ENCODE assay signal across 7 cellular contexts in genomic region chr14:21476526-21476924, GRCh38. TPM values are rescaled to one million over a fixed set of nuclear protein-coding genes. Genes with fewer than 3 reads are reported as not detected.
DNase-seq lines count a peak whose midpoint lies in the region; ATAC-seq, FAIRE-seq and TF ChIP-seq lines count a peak whose summit lies in the region.

No MANE protein-coding gene starts in this region.

- H2AFZ ChIP-seq in astrocyte (ENCODE audit: low read depth, low read length) (peak overlapping the region; percentile 85), smooth muscle cell (ENCODE audit: low read depth) (peak overlapping the region; percentile 91)

- H3K9me3 Mint-ChIP-seq in astrocyte (ENCODE audit: unreplicated experiment) = no peaks in the 10 kb centered on the region

- FAIRE-seq in astrocyte (lab: Jason Lieb, UNC) = no peak

- H3F3A ChIP-seq in smooth muscle cell (ENCODE audit: low read depth) = no peaks in the 10 kb centered on the region

- H4K20me1 ChIP-seq in astrocyte (ENCODE audit: insufficient read depth, low read length) (peaks cover 12% of the 10 kb centered on the region), smooth muscle cell (ENCODE audit: low read depth) (peaks cover 4% of the 10 kb centered on the region)

- WGBS in smooth muscle cell (ENCODE audit: low lambda C conversion rate) = under 1% methylated on average over 23 of the region's 27 CpGs

- peaks cover 4% of the 10 kb centered on the region for H3K4me1 Mint-ChIP-seq in astrocyte (ENCODE audit: low read depth, unreplicated experiment)

- peaks cover 11% of the 10 kb centered on the region for H3K4me1 ChIP-seq in astrocyte (ENCODE audit: insufficient read depth, low read length)
- peaks cover 3% of the 10 kb centered on the region for H3K4me1 ChIP-seq in iPS-18a (ENCODE audit: control insufficient read depth, low read depth, low read length)
- H3K4me1 ChIP-seq in smooth muscle cell (ENCODE audit: low read depth) = peaks cover 17% of the 10 kb centered on the region

- no peaks in the 10 kb centered on the region for H3K27me3 ChIP-seq in astrocyte (ENCODE audit: insufficient read depth, low read length)
- H3K27me3 ChIP-seq in iPS-18a (ENCODE audit: control insufficient read depth, insufficient read depth, low read length) = no peaks in the 10 kb centered on the region
- H3K27me3 ChIP-seq in smooth muscle cell (ENCODE audit: low read depth) = no peaks in the 10 kb centered on the region

- H3K79me2 ChIP-seq in astrocyte (ENCODE audit: insufficient read depth, low read length) (peaks cover 58% of the 10 kb centered on the region), smooth muscle cell (ENCODE audit: low read depth) (peaks cover 68% of the 10 kb centered on the region)

- H3K27ac ChIP-seq in RWPE1 (peak overlapping the region; percentile 86), astrocyte (ENCODE audit: low read depth, low read length) (peak overlapping the region; percentile 75), iPS-18a (ENCODE audit: low read length) (no peak overlapping the region), smooth muscle cell (ENCODE audit: low read depth) (peak overlapping the region; percentile 36)

- H3K4me3 ChIP-seq in astrocyte (ENCODE audit: insufficient read depth, low read depth, low read length) (peak overlapping the region; percentile 88), iPS-18a (ENCODE audit: low read length) (peak overlapping the region; percentile 91), smooth muscle cell (peak overlapping the region; percentile 86)

- peaks cover 5% of the 10 kb centered on the region for H3K36me3 Mint-ChIP-seq in astrocyte (ENCODE audit: low read depth, unreplicated experiment)

- no peaks in the 10 kb centered on the region for H3K27me3 Mint-ChIP-seq in astrocyte (ENCODE audit: low read depth, unreplicated experiment)

- H3K9me3 ChIP-seq in astrocyte (ENCODE audit: insufficient read depth, low read depth, low read length) (no peaks in the 10 kb centered on the region), iPS-18a (ENCODE audit: control insufficient read depth, low read depth, low read length) (no peaks in the 10 kb centered on the region), smooth muscle cell (replicated peaks; ENCODE audit: low read depth) (no peaks in the 10 kb centered on the region)

- peak overlapping the region; percentile 94 for H3K4me2 ChIP-seq in astrocyte (ENCODE audit: low read length)
- peak overlapping the region; percentile 98 for H3K4me2 ChIP-seq in smooth muscle cell

- no peak for TF ChIP-seq CTCF in RWPE1 (conservative IDR thresholded peaks at IDR 0.05; ENCODE audit: low read depth)
- TF ChIP-seq CTCF in astrocyte (IDR thresholded peaks at IDR 0.05; ENCODE audit: insufficient read depth, low read depth, low read length) = no peak
- TF ChIP-seq CTCF in smooth muscle cell (IDR thresholded peaks at IDR 0.05; ENCODE audit: borderline replicate concordance, insufficient read depth, poor library complexity, severe bottlenecking) = no peak

- H3K9ac ChIP-seq in astrocyte (ENCODE audit: low read length) = peak overlapping the region; percentile 99
- H3K9ac ChIP-seq in iPS-18a (ENCODE audit: low read length) = peak overlapping the region; percentile 75
- peak overlapping the region; percentile 87 for H3K9ac ChIP-seq in smooth muscle cell (ENCODE audit: low read depth)

- peaks cover 7% of the 10 kb centered on the region for H3K36me3 ChIP-seq in astrocyte (ENCODE audit: insufficient read depth, low read length)
- H3K36me3 ChIP-seq in iPS-18a (ENCODE audit: control insufficient read depth, low read depth, low read length) = peaks cover 21% of the 10 kb centered on the region
- peaks cover 10% of the 10 kb centered on the region for H3K36me3 ChIP-seq in smooth muscle cell (ENCODE audit: low read depth)

- CTCF ChIA-PET in RWPE1 (lab: Yijun Ruan, JAX) = interaction anchor here (0.6 to 1.3 kb wide), 4 partner anchors 12 to 883 kb away, joined by 3 to 4 read pairs (median 4); no protein-coding TSS in a partner anchor

- H3K4me3 Mint-ChIP-seq in astrocyte (ENCODE audit: unreplicated experiment) = peak overlapping the region; percentile 100

- POLR2A ChIA-PET in RWPE1 (lab: Yijun Ruan, JAX; ENCODE audit: low non-redundant PET) = interaction anchor here (0.5 to 0.6 kb wide), 2 partner anchors 62 to 79 kb away, joined by 3 to 4 read pairs; no protein-coding TSS in a partner anchor

- DNase-seq in RWPE1 (ENCODE audit: low spot score) = peak; percentile 85
- peak; percentile 42 for DNase-seq in astrocyte (ENCODE audit: low read depth)
- DNase-seq in smooth muscle cell (lab: John Stamatoyannopoulos, UW; ENCODE audit: unreplicated experiment) = peak; percentile 88

- H3K27ac Mint-ChIP-seq in astrocyte (ENCODE audit: unreplicated experiment) = peak overlapping the region; percentile 97

- ATAC-seq in GM18498 (IDR thresholded peaks at IDR 0.05; ENCODE audit: unreplicated experiment) (peak; percentile 39), HG02623 (IDR thresholded peaks at IDR 0.05; ENCODE audit: unreplicated experiment) (peak; percentile 21), HG03469 (IDR thresholded peaks at IDR 0.05; ENCODE audit: unreplicated experiment) (no peak)

RNA-seq across cellular contexts. Expression of gene RAB2B, which starts 0.2 kb away (rescaled TPM):
- 48.5 and 49.9 TPM in 2 replicates for total RNA-seq in astrocyte
- total RNA-seq in smooth muscle cell = 30.4 and 36.0 TPM in 2 replicates
- polyA plus RNA-seq in smooth muscle cell = 15.3 and 15.4 TPM in 2 replicates

RNA-seq across cellular contexts. Expression of gene TOX4, which starts 0.5 kb away (rescaled TPM):
- total RNA-seq in astrocyte = 88.8 and 92.2 TPM in 2 replicates
- 31.9 and 33.9 TPM in 2 replicates for total RNA-seq in smooth muscle cell
- 54.5 and 58.4 TPM in 2 replicates for polyA plus RNA-seq in smooth muscle cell

RNA-seq across cellular contexts. Expression of gene CHD8, which starts 20.6 kb away (rescaled TPM):
- total RNA-seq in astrocyte = 108 and 111 TPM in 2 replicates
- 52.9 and 57.1 TPM in 2 replicates for total RNA-seq in smooth muscle cell
- 25.0 and 36.3 TPM in 2 replicates for polyA plus RNA-seq in smooth muscle cell

RNA-seq across cellular contexts. Expression of gene METTL3, which starts 34.6 kb away (rescaled TPM):
- total RNA-seq in astrocyte = 40.0 and 44.0 TPM in 2 replicates
- 37.6 and 43.6 TPM in 2 replicates for total RNA-seq in smooth muscle cell
- polyA plus RNA-seq in smooth muscle cell = 25.5 and 29.7 TPM in 2 replicates

RNA-seq across cellular contexts. Expression of gene SALL2, which starts 49.6 kb away (rescaled TPM):
- 28.3 and 34.5 TPM in 2 replicates for total RNA-seq in astrocyte
- 4.5 and 5.9 TPM in 2 replicates for total RNA-seq in smooth muscle cell
- polyA plus RNA-seq in smooth muscle cell = 4.5 and 6.7 TPM in 2 replicates
